1 cellular context compared by ENCODE assay signal in the genomic region with DNA sequence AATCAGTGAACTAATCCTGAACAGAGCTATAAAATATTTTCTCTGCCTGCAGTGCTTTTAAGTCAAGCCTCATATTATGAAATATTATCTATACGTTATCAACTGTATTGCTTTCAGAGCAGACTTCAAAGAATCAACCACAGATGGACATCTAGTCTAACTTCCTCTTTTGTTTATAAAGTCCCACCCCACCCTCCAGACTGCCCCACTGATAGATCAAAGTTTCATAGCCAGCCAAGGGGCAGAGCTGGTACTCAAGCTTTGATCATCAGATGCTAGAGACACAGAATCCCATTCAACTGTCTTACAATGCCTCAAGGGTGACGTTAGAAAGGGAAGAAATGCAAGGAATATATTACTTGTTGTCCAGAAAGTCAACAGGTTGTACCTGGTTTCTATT.
TF ChIP-seq lines count a peak whose summit lies in the region.

No MANE protein-coding gene starts in this region.

TF ChIP-seq in HepG2, 621 proteins besides CTCF, POLR2A, EP300 and RAD21 (continued from another document):
- TF ChIP-seq, protein P1, sequence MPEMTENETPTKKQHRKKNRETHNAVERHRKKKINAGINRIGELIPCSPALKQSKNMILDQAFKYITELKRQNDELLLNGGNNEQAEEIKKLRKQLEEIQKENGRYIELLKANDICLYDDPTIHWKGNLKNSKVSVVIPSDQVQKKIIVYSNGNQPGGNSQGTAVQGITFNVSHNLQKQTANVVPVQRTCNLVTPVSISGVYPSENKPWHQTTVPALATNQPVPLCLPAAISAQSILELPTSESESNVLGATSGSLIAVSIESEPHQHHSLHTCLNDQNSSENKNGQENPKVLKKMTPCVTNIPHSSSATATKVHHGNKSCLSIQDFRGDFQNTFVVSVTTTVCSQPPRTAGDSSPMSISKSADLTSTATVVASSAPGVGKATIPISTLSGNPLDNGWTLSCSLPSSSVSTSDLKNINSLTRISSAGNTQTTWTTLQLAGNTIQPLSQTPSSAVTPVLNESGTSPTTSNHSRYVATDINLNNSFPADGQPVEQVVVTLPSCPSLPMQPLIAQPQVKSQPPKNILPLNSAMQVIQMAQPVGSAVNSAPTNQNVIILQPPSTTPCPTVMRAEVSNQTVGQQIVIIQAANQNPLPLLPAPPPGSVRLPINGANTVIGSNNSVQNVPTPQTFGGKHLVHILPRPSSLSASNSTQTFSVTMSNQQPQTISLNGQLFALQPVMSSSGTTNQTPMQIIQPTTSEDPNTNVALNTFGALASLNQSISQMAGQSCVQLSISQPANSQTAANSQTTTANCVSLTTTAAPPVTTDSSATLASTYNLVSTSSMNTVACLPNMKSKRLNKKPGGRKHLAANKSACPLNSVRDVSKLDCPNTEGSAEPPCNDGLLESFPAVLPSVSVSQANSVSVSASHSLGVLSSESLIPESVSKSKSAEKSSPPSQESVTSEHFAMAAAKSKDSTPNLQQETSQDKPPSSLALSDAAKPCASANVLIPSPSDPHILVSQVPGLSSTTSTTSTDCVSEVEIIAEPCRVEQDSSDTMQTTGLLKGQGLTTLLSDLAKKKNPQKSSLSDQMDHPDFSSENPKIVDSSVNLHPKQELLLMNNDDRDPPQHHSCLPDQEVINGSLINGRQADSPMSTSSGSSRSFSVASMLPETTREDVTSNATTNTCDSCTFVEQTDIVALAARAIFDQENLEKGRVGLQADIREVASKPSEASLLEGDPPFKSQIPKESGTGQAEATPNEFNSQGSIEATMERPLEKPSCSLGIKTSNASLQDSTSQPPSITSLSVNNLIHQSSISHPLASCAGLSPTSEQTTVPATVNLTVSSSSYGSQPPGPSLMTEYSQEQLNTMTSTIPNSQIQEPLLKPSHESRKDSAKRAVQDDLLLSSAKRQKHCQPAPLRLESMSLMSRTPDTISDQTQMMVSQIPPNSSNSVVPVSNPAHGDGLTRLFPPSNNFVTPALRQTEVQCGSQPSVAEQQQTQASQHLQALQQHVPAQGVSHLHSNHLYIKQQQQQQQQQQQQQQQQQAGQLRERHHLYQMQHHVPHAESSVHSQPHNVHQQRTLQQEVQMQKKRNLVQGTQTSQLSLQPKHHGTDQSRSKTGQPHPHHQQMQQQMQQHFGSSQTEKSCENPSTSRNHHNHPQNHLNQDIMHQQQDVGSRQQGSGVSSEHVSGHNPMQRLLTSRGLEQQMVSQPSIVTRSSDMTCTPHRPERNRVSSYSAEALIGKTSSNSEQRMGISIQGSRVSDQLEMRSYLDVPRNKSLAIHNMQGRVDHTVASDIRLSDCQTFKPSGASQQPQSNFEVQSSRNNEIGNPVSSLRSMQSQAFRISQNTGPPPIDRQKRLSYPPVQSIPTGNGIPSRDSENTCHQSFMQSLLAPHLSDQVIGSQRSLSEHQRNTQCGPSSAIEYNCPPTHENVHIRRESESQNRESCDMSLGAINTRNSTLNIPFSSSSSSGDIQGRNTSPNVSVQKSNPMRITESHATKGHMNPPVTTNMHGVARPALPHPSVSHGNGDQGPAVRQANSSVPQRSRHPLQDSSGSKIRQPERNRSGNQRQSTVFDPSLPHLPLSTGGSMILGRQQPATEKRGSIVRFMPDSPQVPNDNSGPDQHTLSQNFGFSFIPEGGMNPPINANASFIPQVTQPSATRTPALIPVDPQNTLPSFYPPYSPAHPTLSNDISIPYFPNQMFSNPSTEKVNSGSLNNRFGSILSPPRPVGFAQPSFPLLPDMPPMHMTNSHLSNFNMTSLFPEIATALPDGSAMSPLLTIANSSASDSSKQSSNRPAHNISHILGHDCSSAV (CRISPR knock-in tag; IDR thresholded peaks at IDR 0.05; ENCODE audit: borderline replicate concordance), result no peak
- TF ChIP-seq ZNF468 (CRISPR knock-in tag; IDR thresholded peaks at IDR 0.05) (no peak), REXO4 (CRISPR knock-in tag; IDR thresholded peaks at IDR 0.05; ENCODE audit: borderline replicate concordance) (no peak)
